Comparison of ENCODE assay signal across 1 cellular context in the genomic region with DNA sequence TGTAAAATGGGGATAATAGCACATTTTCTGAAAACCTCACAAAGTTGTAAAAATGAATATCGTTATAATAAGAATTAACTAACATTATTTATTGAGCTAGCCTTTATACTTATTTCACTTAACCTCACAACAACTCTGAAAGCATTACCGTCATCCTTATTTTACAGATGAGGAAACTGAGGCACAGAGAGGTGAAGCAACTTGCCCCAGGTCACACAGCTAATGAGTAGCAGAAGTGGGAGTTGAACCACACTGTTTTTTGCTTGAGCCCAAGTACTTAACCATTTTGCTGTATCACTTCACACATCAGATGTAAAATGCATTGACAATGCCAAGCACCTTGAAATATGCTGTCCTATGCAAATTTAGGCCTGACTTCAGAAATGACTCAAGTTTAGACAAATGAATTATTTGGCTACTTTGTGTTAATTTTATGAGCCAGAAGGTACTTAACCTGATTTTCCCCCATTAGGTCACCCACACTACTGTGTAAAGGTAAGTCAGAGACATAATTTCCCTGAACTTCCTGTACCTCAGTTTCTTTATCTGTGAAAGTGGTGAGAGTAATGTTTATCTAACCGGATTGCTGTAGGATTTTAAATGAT.
TF ChIP-seq lines count a peak whose summit lies in the region.

No MANE protein-coding gene starts in this region.

TF ChIP-seq in K562, 482 proteins besides CTCF, POLR2A, EP300 and RAD21 (continued from another document):
- TF ChIP-seq MYC (IDR thresholded peaks at IDR 0.05; ENCODE audit: low read depth, low read length) = no peak
- no peak for TF ChIP-seq MYC (CRISPR knock-in tag; IDR thresholded peaks at IDR 0.05; ENCODE audit: borderline replicate concordance, low read depth)
- TF ChIP-seq, protein P1, sequence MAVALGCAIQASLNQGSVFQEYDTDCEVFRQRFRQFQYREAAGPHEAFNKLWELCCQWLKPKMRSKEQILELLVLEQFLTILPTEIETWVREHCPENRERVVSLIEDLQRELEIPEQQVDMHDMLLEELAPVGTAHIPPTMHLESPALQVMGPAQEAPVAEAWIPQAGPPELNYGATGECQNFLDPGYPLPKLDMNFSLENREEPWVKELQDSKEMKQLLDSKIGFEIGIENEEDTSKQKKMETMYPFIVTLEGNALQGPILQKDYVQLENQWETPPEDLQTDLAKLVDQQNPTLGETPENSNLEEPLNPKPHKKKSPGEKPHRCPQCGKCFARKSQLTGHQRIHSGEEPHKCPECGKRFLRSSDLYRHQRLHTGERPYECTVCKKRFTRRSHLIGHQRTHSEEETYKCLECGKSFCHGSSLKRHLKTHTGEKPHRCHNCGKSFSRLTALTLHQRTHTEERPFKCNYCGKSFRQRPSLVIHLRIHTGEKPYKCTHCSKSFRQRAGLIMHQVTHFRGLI (CRISPR knock-in tag; IDR thresholded peaks at IDR 0.05) = no peak
- peak; percentile 77 for TF ChIP-seq RBM25 (IDR thresholded peaks at IDR 0.05; ENCODE audit: low read depth, low read length, severe bottlenecking)
- peak; percentile 75 for TF ChIP-seq ZNF316 (IDR thresholded peaks at IDR 0.05)
